10 cellular contexts compared by ENCODE assay signal in the genomic region with DNA sequence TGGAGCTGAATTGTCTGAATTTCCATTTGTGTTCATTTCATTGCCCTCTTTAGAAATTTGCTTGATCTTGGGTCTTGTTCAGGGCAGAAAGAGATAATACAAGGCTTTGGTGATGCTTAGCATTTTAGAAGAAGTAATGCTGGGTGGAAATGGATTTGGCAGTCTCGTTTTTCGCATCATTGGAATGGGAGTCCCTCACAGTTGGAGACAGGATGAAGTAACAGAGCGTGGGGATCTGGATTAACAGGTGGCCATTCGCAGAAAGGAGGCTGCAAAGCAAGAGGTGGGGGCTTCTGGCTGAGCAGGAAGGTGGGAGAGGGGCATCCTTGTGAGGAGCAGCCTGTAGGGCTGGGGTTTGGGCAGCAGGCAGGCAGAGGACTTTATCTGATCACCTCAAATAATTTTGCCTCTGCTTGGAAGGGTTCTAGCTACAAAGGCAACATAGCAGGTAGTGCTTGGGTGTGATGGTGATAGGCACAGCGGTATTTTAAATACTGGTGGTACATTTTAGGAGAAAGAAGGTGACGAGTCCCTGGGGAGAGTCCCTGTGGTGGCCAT. TPM values are rescaled to one million over a fixed set of nuclear protein-coding genes. Genes with fewer than 3 reads are reported as not detected.
DNase-seq lines count a peak whose midpoint lies in the region; ATAC-seq, FAIRE-seq and TF ChIP-seq lines count a peak whose summit lies in the region.
"Had no signal": no experiment of that assay in that cellular context is flagged by ENCODE, and none has a peak within 500 bp of the region (broad histone marks: within the 10 kb centered on the region; RNA-seq: fewer than 3 reads in every experiment).

No MANE protein-coding gene starts in this region.

- H3K4me2 ChIP-seq in A549 (peak overlapping the region; percentile 27; the same call in 2 of the 3 replicates), GM23338 (peak overlapping the region; percentile 46)

- H4K20me1 ChIP-seq in GM23338 (replicated peaks; ENCODE audit: insufficient read depth): no peaks in the 10 kb centered on the region; the same call in none of the 2 replicates

- no peaks in the 10 kb centered on the region; the same call in 2 of the 3 replicates for H3K36me3 Mint-ChIP-seq in GM23338 (ENCODE audit: low read depth)
- peaks cover 2% of the 10 kb centered on the region for H3K36me3 Mint-ChIP-seq in activated T-cell treated with anti-CD3 and anti-CD28 coated beads, Interleukin-2, amount 50 U/mL, for 4 hours (ENCODE audit: insufficient read depth)
- H3K36me3 Mint-ChIP-seq in nephron progenitor cell (ENCODE audit: low read depth): peaks cover 5% of the 10 kb centered on the region

- intact Hi-C loops in lower lobe of right lung (cut with DNase I): no loop called here

- H3K4me1 ChIP-seq in A549: peaks cover 39% of the 10 kb centered on the region
- H3K4me1 ChIP-seq in GM23338 (ENCODE audit: insufficient read depth): peaks cover 72% of the 10 kb centered on the region
- peaks cover 59% of the 10 kb centered on the region for H3K4me1 ChIP-seq in lower lobe of right lung

- peaks cover 79% of the 10 kb centered on the region for H3K4me1 Mint-ChIP-seq in GM23338
- H3K4me1 Mint-ChIP-seq in activated T-cell treated with anti-CD3 and anti-CD28 coated beads, Interleukin-2, amount 50 U/mL, for 4 hours (ENCODE audit: low read depth): peaks cover 86% of the 10 kb centered on the region
- peaks cover 60% of the 10 kb centered on the region for H3K4me1 Mint-ChIP-seq in nephron progenitor cell

- no peaks in the 10 kb centered on the region for H3K9me3 ChIP-seq in A549
- H3K9me3 ChIP-seq in lower lobe of right lung: no peaks in the 10 kb centered on the region

- TF ChIP-seq CTCF in A549 (IDR thresholded peaks at IDR 0.05) (no peak), GM23338 (conservative IDR thresholded peaks at IDR 0.05; ENCODE audit: low read depth in 2 of 2) (no peak), lower lobe of right lung (IDR thresholded peaks at IDR 0.05) (no peak), nephron progenitor cell (IDR thresholded peaks at IDR 0.05) (no peak)

- H3K36me3 ChIP-seq in GM23338 (ENCODE audit: insufficient read depth): no peaks in the 10 kb centered on the region
- H3K36me3 ChIP-seq in lower lobe of right lung: no peaks in the 10 kb centered on the region

- WGBS in A549 (ENCODE audit: missing lambda C conversion rate): 79% methylated on average over 6 of the region's 6 CpGs

- TF ChIP-seq EP300 in A549 (IDR thresholded peaks at IDR 0.05): no peak

- H3K4me3 Mint-ChIP-seq in GM23338 (peak overlapping the region; percentile 7; the same call in 1 of the 3 replicates), nephron progenitor cell (no peak overlapping the region)
- H3K4me3 Mint-ChIP-seq in activated T-cell treated with anti-CD3 and anti-CD28 coated beads, Interleukin-2, amount 50 U/mL, for 4 hours: peak overlapping the region; percentile 69

- no peaks in the 10 kb centered on the region for H3F3A ChIP-seq in GM23338 (replicated peaks; ENCODE audit: low read depth)

- H2AFZ ChIP-seq in GM23338: no peak overlapping the region

- H3K27me3 ChIP-seq in GM23338 (ENCODE audit: insufficient read depth) (no peaks in the 10 kb centered on the region), lower lobe of right lung (ENCODE audit: low read depth) (no peaks in the 10 kb centered on the region)

- H3K79me2 ChIP-seq in GM23338 (replicated peaks; ENCODE audit: insufficient read depth): peaks cover 99% of the 10 kb centered on the region

- peaks cover 11% of the 10 kb centered on the region for H3K27me3 Mint-ChIP-seq in GM23338 (ENCODE audit: insufficient read depth, low read depth, poor library complexity)
- no peaks in the 10 kb centered on the region for H3K27me3 Mint-ChIP-seq in activated T-cell treated with anti-CD3 and anti-CD28 coated beads, Interleukin-2, amount 50 U/mL, for 4 hours (ENCODE audit: low read depth)
- peaks cover 2% of the 10 kb centered on the region for H3K27me3 Mint-ChIP-seq in nephron progenitor cell (ENCODE audit: low read depth, poor library complexity)

- no peak for ATAC-seq in A549
- ATAC-seq in GM23338: no peak
- peak; percentile 64 for ATAC-seq in activated T-cell treated with anti-CD3 and anti-CD28 coated beads, Interleukin-2, amount 50 U/mL, for 4 hours
- ATAC-seq in lower lobe of right lung: no peak
- no peak for ATAC-seq in GM19035 (IDR thresholded peaks at IDR 0.05; ENCODE audit: unreplicated experiment)
- no peak for ATAC-seq in HG03571 (IDR thresholded peaks at IDR 0.05; ENCODE audit: unreplicated experiment)

- no peak overlapping the region for H3K4me3 ChIP-seq in A549
- H3K4me3 ChIP-seq in GM23338: no peak overlapping the region
- no peak overlapping the region for H3K4me3 ChIP-seq in lower lobe of right lung

- H3K27ac Mint-ChIP-seq in GM23338: peak overlapping the region; percentile 46
- no peak overlapping the region for H3K27ac Mint-ChIP-seq in nephron progenitor cell

- TF ChIP-seq RAD21 in A549 (conservative IDR thresholded peaks at IDR 0.05 in 1 of 2, IDR thresholded peaks at IDR 0.05 in 1 of 2): no peak

- H3K9me2 ChIP-seq in GM23338 (ENCODE audit: insufficient read depth): no peaks in the 10 kb centered on the region

- no peak for TF ChIP-seq POLR2A in A549 (IDR thresholded peaks at IDR 0.05; ENCODE audit: low read length)

- no peak for FAIRE-seq in A549 (lab: Jason Lieb, UNC)

- POLR2A ChIA-PET in A549 (lab: Yijun Ruan, JAX): no interaction called here

- CTCF ChIA-PET in A549 (lab: Yijun Ruan, JAX): interaction anchor here (1.1 to 10.4 kb wide), 10 partner anchors 11 to 237 kb away, joined by 3 to 55 read pairs (median 4); a partner anchor contains a TSS

- DNase-seq in A549 (ENCODE audit: low read depth in 1 of 2, low spot score in 1 of 2) (no peak), GM23338 (ENCODE audit: low spot score) (no peak), lower lobe of right lung (no peak), nephron progenitor cell (no peak), HPDE6-E6E7 (ENCODE audit: extremely low spot score) (no peak)
- no peak for DNase-seq in activated T-cell treated with anti-CD3 and anti-CD28 coated beads, Interleukin-2, amount 50 U/mL, for 4 hours
- DNase-seq: foreskin fibroblast, NCI-H2081 treated with DMSO at 0.1 percent for 48 hours had no signal

- H3K9me3 Mint-ChIP-seq in GM23338 (no peaks in the 10 kb centered on the region; the same call in 2 of the 3 replicates), nephron progenitor cell (no peaks in the 10 kb centered on the region)
- no peaks in the 10 kb centered on the region for H3K9me3 Mint-ChIP-seq in activated T-cell treated with anti-CD3 and anti-CD28 coated beads, Interleukin-2, amount 50 U/mL, for 4 hours

- peak overlapping the region in 1 of 2 experiments; percentile 66; a peak in 4 of 6 replicates for H3K27ac ChIP-seq in A549
- H3K27ac ChIP-seq in GM23338 (ENCODE audit: low read depth): peak overlapping the region; percentile 17
- H3K27ac ChIP-seq in lower lobe of right lung: peak overlapping the region; percentile 70

TF ChIP-seq in A549, 52 proteins besides CTCF, POLR2A, EP300 and RAD21 (continues in another document):
- TF ChIP-seq, protein P1, sequence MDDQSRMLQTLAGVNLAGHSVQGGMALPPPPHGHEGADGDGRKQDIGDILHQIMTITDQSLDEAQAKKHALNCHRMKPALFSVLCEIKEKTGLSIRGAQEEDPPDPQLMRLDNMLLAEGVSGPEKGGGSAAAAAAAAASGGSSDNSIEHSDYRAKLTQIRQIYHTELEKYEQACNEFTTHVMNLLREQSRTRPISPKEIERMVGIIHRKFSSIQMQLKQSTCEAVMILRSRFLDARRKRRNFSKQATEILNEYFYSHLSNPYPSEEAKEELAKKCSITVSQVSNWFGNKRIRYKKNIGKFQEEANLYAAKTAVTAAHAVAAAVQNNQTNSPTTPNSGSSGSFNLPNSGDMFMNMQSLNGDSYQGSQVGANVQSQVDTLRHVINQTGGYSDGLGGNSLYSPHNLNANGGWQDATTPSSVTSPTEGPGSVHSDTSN (IDR thresholded peaks at IDR 0.05): no peak
- TF ChIP-seq EHMT2 (IDR thresholded peaks at IDR 0.05; ENCODE audit: low read depth): no peak
- no peak for TF ChIP-seq TFCP2L1 (CRISPR knock-in tag; IDR thresholded peaks at IDR 0.05)
- TF ChIP-seq, protein P2, sequence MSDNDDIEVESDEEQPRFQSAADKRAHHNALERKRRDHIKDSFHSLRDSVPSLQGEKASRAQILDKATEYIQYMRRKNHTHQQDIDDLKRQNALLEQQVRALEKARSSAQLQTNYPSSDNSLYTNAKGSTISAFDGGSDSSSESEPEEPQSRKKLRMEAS (IDR thresholded peaks at IDR 0.05): no peak

TF ChIP-seq in GM23338, 12 proteins besides CTCF, POLR2A, EP300 and RAD21 (continues in another document):
- TF ChIP-seq POLR2AphosphoS5 (IDR thresholded peaks at IDR 0.05; ENCODE audit: low read depth) (no peak), STAT1 (IDR thresholded peaks at IDR 0.05; ENCODE audit: unreplicated experiment) (no peak), ZNF331 (CRISPR knock-in tag; IDR thresholded peaks at IDR 0.05; ENCODE audit: low read depth) (no peak)
- TF ChIP-seq, protein P3, sequence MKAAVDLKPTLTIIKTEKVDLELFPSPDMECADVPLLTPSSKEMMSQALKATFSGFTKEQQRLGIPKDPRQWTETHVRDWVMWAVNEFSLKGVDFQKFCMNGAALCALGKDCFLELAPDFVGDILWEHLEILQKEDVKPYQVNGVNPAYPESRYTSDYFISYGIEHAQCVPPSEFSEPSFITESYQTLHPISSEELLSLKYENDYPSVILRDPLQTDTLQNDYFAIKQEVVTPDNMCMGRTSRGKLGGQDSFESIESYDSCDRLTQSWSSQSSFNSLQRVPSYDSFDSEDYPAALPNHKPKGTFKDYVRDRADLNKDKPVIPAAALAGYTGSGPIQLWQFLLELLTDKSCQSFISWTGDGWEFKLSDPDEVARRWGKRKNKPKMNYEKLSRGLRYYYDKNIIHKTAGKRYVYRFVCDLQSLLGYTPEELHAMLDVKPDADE (IDR thresholded peaks at IDR 0.05): no peak

RNA-seq across cellular contexts. Expression of a gene that starts 17.0 kb away (rescaled TPM):
- polyA plus RNA-seq in A549 (2011; rRNA removed) (13.3 and 23.0 TPM in 2 replicates), A549 (2017; fragmentation: RNase III; extraction: RNeasy Plus Mini Kit Qiagen cat#74134 plus additional on column Dnase treatment) (13.5 to 17.1 TPM (median 14.6 TPM) in 3 replicates), GM23338 (2016; fragmentation: Nextera tagmentation; extraction: Ambion mirVana) (7.8 and 8.5 TPM in 2 replicates)
- 7.1 and 8.4 TPM in 2 replicates for polyA plus RNA-seq in A549 (2012; cell fraction: cytosol; rRNA removed)
- polyA plus RNA-seq in A549 (2012; cell fraction: nucleus; rRNA removed): 27.8 and 32.1 TPM in 2 replicates
- 31.5 and 39.6 TPM in 2 replicates for polyA minus RNA-seq in A549 (2011; rRNA and poly(A)+ RNA removed)
- 35.6 and 53.2 TPM in 2 replicates for total RNA-seq in GM23338 (2014; rRNA removed; shearing (Covaris generic))
- 10 to 100 TPM; 52.1 to 63.5 (median 56.8) TPM for total RNA-seq in activated T-cell treated with anti-CD3 and anti-CD28 coated beads, Interleukin-2, amount 50 U/mL, for 4 hours
- 59.6 TPM for total RNA-seq in lower lobe of right lung

Comparison
In these comparisons a context has a peak if more than half of its experiments do, and no peak if none do; other contexts are left out.
1. ATAC-seq: peak in activated T-cell treated with anti-CD3 and anti-CD28 coated beads, Interleukin-2, amount 50 U/mL, for 4 hours (2 of 2); none in A549 (0 of 2), GM23338 (single experiment), lower lobe of right lung (0 of 2), GM19035 (single experiment) and HG03571 (single experiment).